9 cellular contexts compared by ENCODE assay signal in genomic region chr5:170638454-170639220, GRCh38.
A peak's percentile ranks its signal among the peaks of the same experiment; 100 is the strongest.
DNase-seq lines count a peak whose midpoint lies in the region; ATAC-seq and TF ChIP-seq lines count a peak whose summit lies in the region.
"Had no signal": no experiment of that assay in that cellular context is flagged by ENCODE, and none has a peak within 500 bp of the region (broad histone marks: within the 10 kb centered on the region; RNA-seq: fewer than 3 reads in every experiment).

No MANE protein-coding gene starts in this region.

- CTCF ChIA-PET in CD8-positive, alpha-beta T cell (lab: Charles Lee), result interaction anchor here (1.2 to 2.5 kb wide), 6 partner anchors 11 to 202 kb away, joined by 3 to 12 read pairs (median 4); no protein-coding TSS in a partner anchor
- CTCF ChIA-PET in IMR-90 (lab: Yijun Ruan, JAX), result interaction anchor here (0.8 to 1.7 kb wide), 8 partner anchors 12 to 403 kb away, joined by 3 to 8 read pairs (median 3); no protein-coding TSS in a partner anchor

- TF ChIP-seq RAD21 in IMR-90 (IDR thresholded peaks at IDR 0.05; ENCODE audit: low read length), result peak; percentile 70

- H3K4ac ChIP-seq in IMR-90 (ENCODE audit: low read depth, low read length), result no peak overlapping the region

- H3K9me3 Mint-ChIP-seq in CD8-positive, alpha-beta T cell, result no peaks in the 10 kb centered on the region
- H3K9me3 Mint-ChIP-seq: T-helper 1 cell treated with Interleukin-12 subunit alpha and Interleukin-12 subunit beta and Interleukin-4 antibody, amounts not matched to agents 30 μg/mL and 1 μg/mL, for 36 hours had no signal

- H3K9me1 ChIP-seq in IMR-90 (ENCODE audit: insufficient read depth, low read length), result no peaks in the 10 kb centered on the region

- H2BK15ac ChIP-seq in IMR-90 (ENCODE audit: low read depth, low read length), result no peak overlapping the region

- H2AK5ac ChIP-seq in IMR-90 (ENCODE audit: low read depth, low read length), result no peak overlapping the region

- peak; percentile 15 to 70 (median 41) for DNase-seq in CD8-positive, alpha-beta T cell
- DNase-seq in IMR-90, result peak; percentile 28
- DNase-seq in activated naive CD8-positive, alpha-beta T cell treated with anti-CD3 and anti-CD28 coated beads, Interleukin-2, amount 50 U/mL, for 16 hours (ENCODE audit: low read depth, low spot score), result peak; percentile 29
- DNase-seq in left ventricle myocardium superior, result peak; percentile 70
- peak; percentile 84 for DNase-seq in sciatic nerve (ENCODE audit: low spot score)

- H2AFZ ChIP-seq in IMR-90 (replicated peaks; ENCODE audit: low read length, poor library complexity), result peak overlapping the region; percentile 66
- no peak overlapping the region for H2AFZ ChIP-seq in SU-DHL-6 (ENCODE audit: low read depth, low read length, severe bottlenecking)

- no peaks in the 10 kb centered on the region for H3F3A ChIP-seq in SU-DHL-6 (ENCODE audit: insufficient read depth)

- H4K5ac ChIP-seq in IMR-90 (ENCODE audit: low read depth, low read length), result no peak overlapping the region

- dilution Hi-C loops in IMR-90 (cut with HindIII; ENCODE audit: low sequenced_read_pairs, unreplicated experiment), result no loop called here

- no peaks in the 10 kb centered on the region for H3K79me1 ChIP-seq in IMR-90 (ENCODE audit: low read depth in 1 of 2, low read length in 2 of 2)

- H3K36me3 ChIP-seq in CD8-positive, alpha-beta T cell (ENCODE audit: insufficient read depth, low read length), result no peaks in the 10 kb centered on the region
- no peaks in the 10 kb centered on the region for H3K36me3 ChIP-seq in IMR-90 (ENCODE audit: control insufficient read depth, insufficient read depth, low read length)
- H3K36me3 ChIP-seq in SU-DHL-6 (ENCODE audit: low read length), result no peaks in the 10 kb centered on the region

- TF ChIP-seq CTCF in CD8-positive, alpha-beta T cell (IDR thresholded peaks at IDR 0.05), result peak; percentile 65
- TF ChIP-seq CTCF in IMR-90 (conservative IDR thresholded peaks at IDR 0.05; ENCODE audit: low read depth, low read length) (peak; percentile 72), SU-DHL-6 (IDR thresholded peaks at IDR 0.05; ENCODE audit: insufficient read depth, low read length, poor library complexity, severe bottlenecking) (peak; percentile 88)

- no peak overlapping the region for H2BK5ac ChIP-seq in IMR-90 (ENCODE audit: low read depth, low read length, poor library complexity, severe bottlenecking)

- H3K27ac ChIP-seq in CD8-positive, alpha-beta T cell (ENCODE audit: low read depth, low read length), result no peak overlapping the region
- no peak overlapping the region for H3K27ac ChIP-seq in IMR-90 (ENCODE audit: insufficient read depth, low read length)
- no peak overlapping the region for H3K27ac ChIP-seq in SU-DHL-6 (ENCODE audit: low read depth, low read length)

- H3K56ac ChIP-seq in IMR-90 (ENCODE audit: extremely low read depth, insufficient read depth, low read length), result no peak overlapping the region

- no peak overlapping the region for H4K8ac ChIP-seq in IMR-90 (ENCODE audit: low read depth in 2 of 2, low read length in 2 of 2)

- H3K9ac ChIP-seq in IMR-90 (ENCODE audit: low read depth, low read length) (no peak overlapping the region), SU-DHL-6 (ENCODE audit: low read length) (no peak overlapping the region)

- no peak for TF ChIP-seq POLR2A in IMR-90 (IDR thresholded peaks at IDR 0.05; ENCODE audit: low read depth, low read length)

- no peak overlapping the region for H2BK120ac ChIP-seq in IMR-90 (ENCODE audit: low read depth, low read length)

- peaks cover 10% of the 10 kb centered on the region for H3K4me1 Mint-ChIP-seq in CD8-positive, alpha-beta T cell (ENCODE audit: low read depth)

- no peak overlapping the region for H3K23ac ChIP-seq in IMR-90 (ENCODE audit: low read depth, low read length)

- H3K18ac ChIP-seq in IMR-90 (ENCODE audit: low read depth, low read length), result no peak overlapping the region

- no peaks in the 10 kb centered on the region for H3K9me3 ChIP-seq in CD8-positive, alpha-beta T cell (ENCODE audit: low read length)
- no peaks in the 10 kb centered on the region for H3K9me3 ChIP-seq in IMR-90 (ENCODE audit: control insufficient read depth, insufficient read depth, low read length)
- H3K9me3 ChIP-seq in SU-DHL-6 (ENCODE audit: insufficient read depth, low read length), result no peaks in the 10 kb centered on the region

- no peak overlapping the region for H2BK20ac ChIP-seq in IMR-90 (ENCODE audit: low read depth, low read length)

- H3K9me2 ChIP-seq in SU-DHL-6 (replicated peaks; ENCODE audit: insufficient read depth, low read length), result no peaks in the 10 kb centered on the region

- ATAC-seq in CD8-positive, alpha-beta T cell, result no peak
- peak; percentile 90 for ATAC-seq in GM19438 (IDR thresholded peaks at IDR 0.05; ENCODE audit: low read depth, unreplicated experiment)
- peak; percentile 95 for ATAC-seq in IMR-90 (ENCODE audit: low read depth)
- peak; percentile 75 for ATAC-seq in left ventricle myocardium superior
- peak; percentile 69 for ATAC-seq in sciatic nerve
- no peak for ATAC-seq in HG03520 (IDR thresholded peaks at IDR 0.05; ENCODE audit: unreplicated experiment)

- POLR2A ChIA-PET in CD8-positive, alpha-beta T cell (lab: Charles Lee), result no interaction called here
- POLR2A ChIA-PET in IMR-90 (lab: Charles Lee; ENCODE audit: unreplicated experiment), result no interaction called here

- intact Hi-C loops in CD8-positive, alpha-beta T cell (cut with DNase I, micrococcal nuclease), result loop anchor here in 1 of 2 experiments (2.0 to 5.0 kb wide), 2 partner anchors 704 to 1266 kb away; no protein-coding TSS in a partner anchor
- intact Hi-C loops in IMR-90 (cut with micrococcal nuclease), result loop anchor here (5.0 to 10.0 kb wide), 2 partner anchors 566 to 704 kb away; no protein-coding TSS in a partner anchor
- intact Hi-C loops in left ventricle myocardium superior (cut with micrococcal nuclease), result no loop called here
- intact Hi-C loops in sciatic nerve (cut with DNase I), result no loop called here

- WGBS in IMR-90 (ENCODE audit: extremely low coverage in 2 of 2, insufficient read length in 1 of 2), 2 experiments, result 32% methylated on average over 4 of the region's 15 CpGs; no CpG with 5 or more reads in 1 of the 2 experiments

- no peak overlapping the region for H3K4me2 ChIP-seq in IMR-90 (ENCODE audit: low read depth, low read length)
- H3K4me2 ChIP-seq in SU-DHL-6 (ENCODE audit: low read depth, low read length, poor library complexity, severe bottlenecking), result no peak overlapping the region

- no peaks in the 10 kb centered on the region for H4K20me1 ChIP-seq in IMR-90 (ENCODE audit: insufficient read depth, low read length)
- no peaks in the 10 kb centered on the region for H4K20me1 ChIP-seq in SU-DHL-6 (ENCODE audit: low read depth, low read length)

- H3K27me3 ChIP-seq in CD8-positive, alpha-beta T cell (ENCODE audit: insufficient read depth, low read length), result no peaks in the 10 kb centered on the region
- no peaks in the 10 kb centered on the region; the same call in 1 of the 2 replicates for H3K27me3 ChIP-seq in IMR-90 (ENCODE audit: control insufficient read depth, insufficient read depth, low read length)
- H3K27me3 ChIP-seq in SU-DHL-6 (ENCODE audit: low read length), result no peaks in the 10 kb centered on the region

- H4K91ac ChIP-seq in IMR-90 (ENCODE audit: insufficient read depth, low read depth, low read length), result no peak overlapping the region

- peaks cover 25% of the 10 kb centered on the region for H3K27me3 Mint-ChIP-seq in CD8-positive, alpha-beta T cell (ENCODE audit: low read depth)

- H3K79me2 ChIP-seq in SU-DHL-6 (ENCODE audit: insufficient read depth, low read length), result no peaks in the 10 kb centered on the region

- in situ Hi-C loops in IMR-90 (cut with MboI; ENCODE audit: low sequenced_read_pairs), result no loop called here

- H3K4me3 Mint-ChIP-seq in CD8-positive, alpha-beta T cell, result no peak overlapping the region
- H3K4me3 Mint-ChIP-seq: T-helper 1 cell treated with Interleukin-12 subunit alpha and Interleukin-12 subunit beta and Interleukin-4 antibody, amounts not matched to agents 30 μg/mL and 1 μg/mL, for 36 hours had no signal

- no peak overlapping the region for H3K14ac ChIP-seq in IMR-90 (replicated peaks; ENCODE audit: low read depth, low read length)

- no peak overlapping the region for H3K27ac Mint-ChIP-seq in CD8-positive, alpha-beta T cell
- H3K27ac Mint-ChIP-seq: T-helper 1 cell treated with Interleukin-12 subunit alpha and Interleukin-12 subunit beta and Interleukin-4 antibody, amounts not matched to agents 30 μg/mL and 1 μg/mL, for 36 hours had no signal

- BruUV-seq in IMR-90 (replicated peaks; lab: Mats Ljungman, UMichigan), result no TSS peak

- no peak overlapping the region for H3K4me3 ChIP-seq in CD8-positive, alpha-beta T cell (ENCODE audit: low read depth, low read length)
- no peak overlapping the region for H3K4me3 ChIP-seq in IMR-90 (ENCODE audit: insufficient read depth, low read depth, low read length)
- no peak overlapping the region for H3K4me3 ChIP-seq in SU-DHL-6 (ENCODE audit: insufficient read depth, low read length, poor library complexity, severe bottlenecking)

- peaks cover 11% of the 10 kb centered on the region for H3K4me1 ChIP-seq in CD8-positive, alpha-beta T cell (ENCODE audit: insufficient read depth, low read length)
- H3K4me1 ChIP-seq in IMR-90 (ENCODE audit: control insufficient read depth, insufficient read depth, low read length), result peaks cover 4% of the 10 kb centered on the region; the same call in 1 of the 2 replicates

- no peak overlapping the region for H2AK9ac ChIP-seq in IMR-90 (replicated peaks; ENCODE audit: low read depth, low read length, poor library complexity)

- H3K36me3 Mint-ChIP-seq in CD8-positive, alpha-beta T cell, result no peaks in the 10 kb centered on the region

TF ChIP-seq in IMR-90, 13 proteins besides CTCF, POLR2A, EP300 and RAD21:
- TF ChIP-seq USF2 (IDR thresholded peaks at IDR 0.05; ENCODE audit: low read depth, low read length), result no peak
- TF ChIP-seq SMC3 (IDR thresholded peaks at IDR 0.05; ENCODE audit: low read depth, low read length), result peak; percentile 41; the same call in 1 of the 2 replicates

Comparison
In these comparisons a context has a peak if more than half of its experiments do, and no peak if none do; other contexts are left out.
1. ATAC-seq: peak in GM19438 (single experiment), IMR-90 (single experiment), left ventricle myocardium superior (single experiment) and sciatic nerve (single experiment); none in CD8-positive, alpha-beta T cell (single experiment) and HG03520 (single experiment).
2. DNase-seq: peak in every context shown above with its lines; median percentile 84 in sciatic nerve; 70 in left ventricle myocardium superior; 41 in CD8-positive, alpha-beta T cell; 29 in activated naive CD8-positive, alpha-beta T cell treated with anti-CD3 and anti-CD28 coated beads, Interleukin-2, amount 50 U/mL, for 16 hours; 28 in IMR-90.
3. Peak in every context shown above with its lines, with median percentiles within 50 percentile points of each other: CTCF ChIP-seq.